8 cellular contexts compared by ENCODE assay signal in the genomic region with DNA sequence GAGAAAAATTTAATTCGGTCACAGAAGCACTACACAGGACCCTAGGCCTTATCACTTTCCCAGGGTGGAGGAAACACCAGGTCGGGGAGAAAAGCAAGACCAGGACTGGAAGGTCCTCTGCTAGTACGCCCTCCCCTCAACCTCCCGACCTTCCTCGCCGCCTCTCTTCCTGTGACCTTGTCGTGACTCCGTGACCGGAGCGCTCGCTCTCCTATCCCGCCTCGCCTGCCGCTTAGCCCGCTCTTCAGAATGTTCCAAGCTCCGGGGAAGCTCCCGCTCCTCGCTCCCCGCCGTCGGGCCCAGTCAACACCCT. TPM values are rescaled to one million over a fixed set of nuclear protein-coding genes. Genes with fewer than 3 reads are reported as not detected.
DNase-seq lines count a peak whose midpoint lies in the region; FAIRE-seq and TF ChIP-seq lines count a peak whose summit lies in the region.

No MANE protein-coding gene starts in this region.

- peak overlapping the region; percentile 90 for H3K27ac Mint-ChIP-seq in activated T-helper 1 cell treated with anti-CD3 and anti-CD28 coated beads, Interleukin-12 subunit alpha, Interleukin-12 subunit beta, Interleukin-2, Interleukin-4 antibody, amounts not matched to agents 30 ng/mL and 10 ng/mL and 1 ng/mL, durations not matched to agents 14 hours and 24 hours and 36 hours

- peak overlapping the region; percentile 77 to 82 for H3K4me3 ChIP-seq in prostate gland

- H3K9me3 Mint-ChIP-seq in activated T-helper 1 cell treated with anti-CD3 and anti-CD28 coated beads, Interleukin-12 subunit alpha, Interleukin-12 subunit beta, Interleukin-2, Interleukin-4 antibody, amounts not matched to agents 30 ng/mL and 10 ng/mL and 1 ng/mL, durations not matched to agents 14 hours and 24 hours and 36 hours, result no peaks in the 10 kb centered on the region

- peak; percentile 49 for DNase-seq in NK-92 treated with Interleukin-12 subunit alpha and Interleukin-12 subunit beta, amount 100 ng/mL, for 24 hours (lab: John Stamatoyannopoulos, UW)
- DNase-seq in NK-92 (lab: John Stamatoyannopoulos, UW; ENCODE audit: unreplicated experiment) (no peak), H54 (ENCODE audit: insufficient read length, low spot score) (peak; percentile 34), LoVo (ENCODE audit: low spot score) (peak; percentile 34), cardiac septum (ENCODE audit: low spot score) (peak; percentile 77), prostate gland (ENCODE audit: low spot score) (no peak), NCI-H1048 (lab: John Stamatoyannopoulos, UW) (no peak)
- peak; percentile 40 for DNase-seq in activated T-helper 1 cell treated with anti-CD3 and anti-CD28 coated beads, Interleukin-12 subunit alpha, Interleukin-12 subunit beta, Interleukin-2, Interleukin-4 antibody, amounts not matched to agents 30 ng/mL and 10 ng/mL and 1 ng/mL, durations not matched to agents 14 hours and 24 hours and 36 hours (ENCODE audit: low spot score)

- H3K4me1 Mint-ChIP-seq in activated T-helper 1 cell treated with anti-CD3 and anti-CD28 coated beads, Interleukin-12 subunit alpha, Interleukin-12 subunit beta, Interleukin-2, Interleukin-4 antibody, amounts not matched to agents 30 ng/mL and 10 ng/mL and 1 ng/mL, durations not matched to agents 14 hours and 24 hours and 36 hours (ENCODE audit: low read depth), result peaks cover 43% of the 10 kb centered on the region

- H3K27me3 ChIP-seq in prostate gland (replicated peaks; ENCODE audit: insufficient read depth), result no peaks in the 10 kb centered on the region

- intact Hi-C loops in activated T-helper 1 cell treated with anti-CD3 and anti-CD28 coated beads, Interleukin-12 subunit alpha, Interleukin-12 subunit beta, Interleukin-2, Interleukin-4 antibody, amounts not matched to agents 30 ng/mL and 10 ng/mL and 1 ng/mL, durations not matched to agents 14 hours and 24 hours and 36 hours (cut with micrococcal nuclease), result loop anchor here (1.0 to 10.0 kb wide), 10 partner anchors 22 to 1531 kb away; a partner anchor contains a TSS
- intact Hi-C loops in cardiac septum (cut with DNase I) (no loop called here), prostate gland (cut with DNase I) (no loop called here)

- no peak for TF ChIP-seq POLR2A in H54 (IDR thresholded peaks at IDR 0.05; ENCODE audit: low read depth, low read length)
- no peak for TF ChIP-seq POLR2A in prostate gland (IDR thresholded peaks at IDR 0.05)

- H3K27ac ChIP-seq in prostate gland, result peak overlapping the region; percentile 93 to 97

- no peaks in the 10 kb centered on the region for H3K4me1 ChIP-seq in prostate gland (replicated peaks)

- TF ChIP-seq CTCF in prostate gland (IDR thresholded peaks at IDR 0.05), result no peak

- FAIRE-seq in H54 (lab: Jason Lieb, UNC), result no peak

- peaks cover 17% of the 10 kb centered on the region for H3K36me3 Mint-ChIP-seq in activated T-helper 1 cell treated with anti-CD3 and anti-CD28 coated beads, Interleukin-12 subunit alpha, Interleukin-12 subunit beta, Interleukin-2, Interleukin-4 antibody, amounts not matched to agents 30 ng/mL and 10 ng/mL and 1 ng/mL, durations not matched to agents 14 hours and 24 hours and 36 hours (ENCODE audit: low read depth)

- H3K27me3 Mint-ChIP-seq in activated T-helper 1 cell treated with anti-CD3 and anti-CD28 coated beads, Interleukin-12 subunit alpha, Interleukin-12 subunit beta, Interleukin-2, Interleukin-4 antibody, amounts not matched to agents 30 ng/mL and 10 ng/mL and 1 ng/mL, durations not matched to agents 14 hours and 24 hours and 36 hours (ENCODE audit: insufficient read depth), result peaks cover 23% of the 10 kb centered on the region

- H3K36me3 ChIP-seq in prostate gland, result no peaks in the 10 kb centered on the region

- no peaks in the 10 kb centered on the region for H3K9me3 ChIP-seq in prostate gland

- H3K4me3 Mint-ChIP-seq in activated T-helper 1 cell treated with anti-CD3 and anti-CD28 coated beads, Interleukin-12 subunit alpha, Interleukin-12 subunit beta, Interleukin-2, Interleukin-4 antibody, amounts not matched to agents 30 ng/mL and 10 ng/mL and 1 ng/mL, durations not matched to agents 14 hours and 24 hours and 36 hours, result peak overlapping the region; percentile 99

- under 1% methylated on average over 21 of the region's 21 CpGs for WGBS in prostate gland

RNA-seq across cellular contexts. Expression of a gene that starts 0.5 kb away (rescaled TPM):
- 90.1 and 97.5 TPM in 2 replicates for total RNA-seq in activated T-helper 1 cell treated with anti-CD3 and anti-CD28 coated beads, Interleukin-12 subunit alpha, Interleukin-12 subunit beta, Interleukin-2, Interleukin-4 antibody, amounts not matched to agents 30 ng/mL and 10 ng/mL and 1 ng/mL, durations not matched to agents 14 hours and 24 hours and 36 hours
- 266 TPM for total RNA-seq in cardiac septum
- 100 to 1,000 TPM in 1 of 2 donors, 10 to 100 TPM in 1; 91.0 to 135 TPM for total RNA-seq in prostate gland

RNA-seq across cellular contexts. Expression of a gene that starts 5.5 kb away (rescaled TPM):
- total RNA-seq in activated T-helper 1 cell treated with anti-CD3 and anti-CD28 coated beads, Interleukin-12 subunit alpha, Interleukin-12 subunit beta, Interleukin-2, Interleukin-4 antibody, amounts not matched to agents 30 ng/mL and 10 ng/mL and 1 ng/mL, durations not matched to agents 14 hours and 24 hours and 36 hours, result 0.66 and 0.88 TPM in 2 replicates
- total RNA-seq in cardiac septum (1.5 TPM), prostate gland (1 to 10 TPM in 1 of 2 donors, under 1 TPM in 1; 0.55 to 1.9 TPM)

RNA-seq across cellular contexts. Expression of a gene that starts 30.7 kb away (rescaled TPM):
- total RNA-seq in activated T-helper 1 cell treated with anti-CD3 and anti-CD28 coated beads, Interleukin-12 subunit alpha, Interleukin-12 subunit beta, Interleukin-2, Interleukin-4 antibody, amounts not matched to agents 30 ng/mL and 10 ng/mL and 1 ng/mL, durations not matched to agents 14 hours and 24 hours and 36 hours, result 0.32 TPM in 1 of 2 replicates, not detected in the other
- total RNA-seq in cardiac septum (1.1 TPM), prostate gland (1 to 10 TPM; 2.4 to 6.5 TPM)

Comparison
In these comparisons a context has a peak if more than half of its experiments do, and no peak if none do; other contexts are left out.
1. DNase-seq: peak in NK-92 treated with Interleukin-12 subunit alpha and Interleukin-12 subunit beta, amount 100 ng/mL, for 24 hours (single experiment), H54 (single experiment), LoVo (single experiment), activated T-helper 1 cell treated with anti-CD3 and anti-CD28 coated beads, Interleukin-12 subunit alpha, Interleukin-12 subunit beta, Interleukin-2, Interleukin-4 antibody, amounts not matched to agents 30 ng/mL and 10 ng/mL and 1 ng/mL, durations not matched to agents 14 hours and 24 hours and 36 hours (single experiment) and cardiac septum (single experiment); none in NK-92 (single experiment), prostate gland (single experiment) and NCI-H1048 (single experiment).